12 cellular contexts compared by ENCODE assay signal in genomic region chr6:157029980-157030690, GRCh38.
DNase-seq lines count a peak whose midpoint lies in the region; ATAC-seq, FAIRE-seq and TF ChIP-seq lines count a peak whose summit lies in the region.
"Had no signal": no experiment of that assay in that cellular context is flagged by ENCODE, and none has a peak within 500 bp of the region (broad histone marks: within the 10 kb centered on the region; RNA-seq: fewer than 3 reads in every experiment).

No MANE protein-coding gene starts in this region.

- TF ChIP-seq CTCF in WTC11 (IDR thresholded peaks at IDR 0.05): no peak

- no peaks in the 10 kb centered on the region for H3K27me3 Mint-ChIP-seq in WTC11 (ENCODE audit: low read depth)
- H3K27me3 Mint-ChIP-seq: activated naive CD4-positive, alpha-beta T cell treated with anti-CD3 and anti-CD28 coated beads, Interleukin-2, amount 50 U/mL, for 24 hours; dendritic cell treated with granulocyte-macrophage colony-stimulating factor and Interleukin-4, amounts not matched to agents 40 ng/mL and 50 ng/mL, for 4 days had no signal

- peak; percentile 50 for ATAC-seq in GM19324 (IDR thresholded peaks at IDR 0.05; ENCODE audit: low FRiP score, unreplicated experiment)
- peak; percentile 74 for ATAC-seq in HG02938 (IDR thresholded peaks at IDR 0.05; ENCODE audit: unreplicated experiment)
- ATAC-seq in WTC11: no peak
- no peak for ATAC-seq in HG03039 (IDR thresholded peaks at IDR 0.05; ENCODE audit: unreplicated experiment)

- no peak for TF ChIP-seq POLR2A in GM12892 (IDR thresholded peaks at IDR 0.05; ENCODE audit: low read depth, low read length)

- no peak overlapping the region for H3K4me3 Mint-ChIP-seq in WTC11
- H3K4me3 Mint-ChIP-seq: activated naive CD4-positive, alpha-beta T cell treated with anti-CD3 and anti-CD28 coated beads, Interleukin-2, amount 50 U/mL, for 24 hours; dendritic cell treated with granulocyte-macrophage colony-stimulating factor and Interleukin-4, amounts not matched to agents 40 ng/mL and 50 ng/mL, for 4 days had no signal

- H3K36me3 Mint-ChIP-seq in WTC11: peaks cover 10% of the 10 kb centered on the region; the same call in 1 of the 2 replicates
- H3K36me3 Mint-ChIP-seq: activated naive CD4-positive, alpha-beta T cell treated with anti-CD3 and anti-CD28 coated beads, Interleukin-2, amount 50 U/mL, for 24 hours had no signal

- CTCF ChIA-PET in WTC11 (lab: Charles Lee): interaction anchor here (1.3 kb wide), 1 partner anchor 16 kb away, joined by 4 read pairs; no protein-coding TSS in a partner anchor

- POLR2A ChIA-PET in WTC11 (lab: Charles Lee): no interaction called here

- H3K4me1 Mint-ChIP-seq in WTC11: peaks cover 38% of the 10 kb centered on the region

- peak; percentile 76 for FAIRE-seq in GM12892 (lab: Jason Lieb, UNC)

- peak overlapping the region; percentile 47 for H3K27ac Mint-ChIP-seq in WTC11
- H3K27ac Mint-ChIP-seq: activated naive CD4-positive, alpha-beta T cell treated with anti-CD3 and anti-CD28 coated beads, Interleukin-2, amount 50 U/mL, for 24 hours; dendritic cell treated with granulocyte-macrophage colony-stimulating factor and Interleukin-4, amounts not matched to agents 40 ng/mL and 50 ng/mL, for 4 days had no signal

- H3K9me3 Mint-ChIP-seq in WTC11: peaks cover 10% of the 10 kb centered on the region
- H3K9me3 Mint-ChIP-seq: activated naive CD4-positive, alpha-beta T cell treated with anti-CD3 and anti-CD28 coated beads, Interleukin-2, amount 50 U/mL, for 24 hours; dendritic cell treated with granulocyte-macrophage colony-stimulating factor and Interleukin-4, amounts not matched to agents 40 ng/mL and 50 ng/mL, for 4 days had no signal

- DNase-seq in GM12892 (ENCODE audit: insufficient read length) (no peak), WTC11 (ENCODE audit: low spot score) (no peak), cerebellar cortex (ENCODE audit: low spot score) (no peak), SW480 (ENCODE audit: low spot score) (no peak), COLO829 (ENCODE audit: low spot score) (no peak)
- DNase-seq: KBM-7, retina had no signal

TF ChIP-seq in WTC11, 78 proteins besides CTCF, POLR2A, EP300 and RAD21:
- TF ChIP-seq ZBTB43 (CRISPR knock-in tag; IDR thresholded peaks at IDR 0.05): no peak

Comparison
In these comparisons a context has a peak if more than half of its experiments do, and no peak if none do; other contexts are left out.
1. ATAC-seq: peak in GM19324 (single experiment) and HG02938 (single experiment); none in WTC11 (single experiment) and HG03039 (single experiment).